Comparison of ENCODE assay signal across 15 cellular contexts in the genomic region with DNA sequence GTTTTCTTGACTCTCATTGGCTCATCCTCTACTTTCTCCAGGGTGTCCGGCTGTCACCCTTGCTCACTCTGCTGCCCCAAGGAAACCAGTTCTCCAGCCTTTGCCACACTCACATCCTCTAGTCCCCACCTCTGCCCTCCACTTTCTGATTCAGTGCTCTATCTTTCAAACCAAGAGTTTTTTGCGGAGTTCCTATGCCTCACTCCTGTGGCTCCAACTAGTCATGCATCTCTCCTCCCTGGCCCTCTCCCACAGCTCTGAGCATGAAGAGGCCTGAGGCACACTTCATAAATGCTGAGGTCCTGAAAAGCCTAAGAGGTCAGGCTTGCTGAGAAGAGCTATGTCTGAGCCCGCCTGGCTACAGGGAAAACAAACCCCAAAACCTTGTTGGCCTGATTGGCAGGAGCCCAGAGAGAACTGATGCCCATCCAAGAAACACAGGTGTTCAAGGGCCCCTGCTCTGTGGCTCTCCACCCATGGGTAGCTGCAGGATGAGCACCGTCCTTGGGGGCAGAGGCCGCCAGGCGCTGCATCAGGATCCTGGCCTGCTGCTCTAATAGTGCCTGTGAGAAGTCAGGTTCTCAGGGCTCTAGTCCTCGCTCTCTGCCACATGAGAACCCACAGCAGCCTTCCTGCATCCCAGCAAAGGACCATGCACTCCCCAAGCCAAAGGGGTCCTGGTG. TPM values are rescaled to one million over a fixed set of nuclear protein-coding genes. Genes with fewer than 3 reads are reported as not detected.
DNase-seq lines count a peak whose midpoint lies in the region; ATAC-seq and TF ChIP-seq lines count a peak whose summit lies in the region.
"Had no signal": no experiment of that assay in that cellular context is flagged by ENCODE, and none has a peak within 500 bp of the region (broad histone marks: within the 10 kb centered on the region; RNA-seq: fewer than 3 reads in every experiment).

No MANE protein-coding gene starts in this region.

- H3K9me3 ChIP-seq in HEK293 (ENCODE audit: control insufficient read depth, insufficient read depth, low read depth, low read length) (no peaks in the 10 kb centered on the region), adipocyte (ENCODE audit: control insufficient read depth, low read length) (no peaks in the 10 kb centered on the region), right cardiac atrium (ENCODE audit: control insufficient read depth, low read length) (no peaks in the 10 kb centered on the region), gastrocnemius medialis (no peaks in the 10 kb centered on the region)

- peak overlapping the region; percentile 5 for H3K9ac ChIP-seq in adipocyte (ENCODE audit: low read length)

- no peak for DNase-seq in adipocyte (ENCODE audit: low read depth)
- DNase-seq in right cardiac atrium = no peak
- peak in 1 of 2 donors; percentile 9 for DNase-seq in gastrocnemius medialis
- no peak for DNase-seq in stimulated activated naive CD4-positive, alpha-beta T cell (lab: John Stamatoyannopoulos, UW)
- DNase-seq: activated B cell treated with CpG ODN at 0.5 μM for 24 hours; activated CD8-positive, alpha-beta memory T cell treated with anti-CD3 and anti-CD28 coated beads, Interleukin-2, amount 50 U/mL, for 48 hours; activated naive CD8-positive, alpha-beta T cell treated with anti-CD3 and anti-CD28 coated beads, Interleukin-2, amount 50 U/mL, for 24 hours; DND-41; midbrain; stimulated activated CD4-positive, alpha-beta T cell treated with anti-CD3 and anti-CD28 coated beads, Interleukin-15, amount 100 ng/mL, for 24 hours; SW 1271 had no signal

- no peak for ATAC-seq in right cardiac atrium
- no peak for ATAC-seq in gastrocnemius medialis
- ATAC-seq in GM21717 (IDR thresholded peaks at IDR 0.05; ENCODE audit: unreplicated experiment) = no peak
- no peak for ATAC-seq in GM18907 (IDR thresholded peaks at IDR 0.05; ENCODE audit: unreplicated experiment)
- ATAC-seq in GM19395 (IDR thresholded peaks at IDR 0.05; ENCODE audit: unreplicated experiment) = no peak
- ATAC-seq: activated naive CD8-positive, alpha-beta T cell treated with anti-CD3 and anti-CD28 coated beads, Interleukin-2, amount 50 U/mL, for 24 hours had no signal

- H3K27ac ChIP-seq in HEK293 (ENCODE audit: extremely low read depth, low read depth, low read length) (no peak overlapping the region), right cardiac atrium (ENCODE audit: low read length) (peak overlapping the region; percentile 6), gastrocnemius medialis (peak overlapping the region in 3 of 4 donors; percentile 42 to 87 (median 55))

- CTCF ChIA-PET in HEK293 (lab: Yijun Ruan, JAX) = interaction anchor here (0.7 to 2.5 kb wide), 5 partner anchors 10 to 165 kb away, joined by 3 to 8 read pairs (median 5); no protein-coding TSS in a partner anchor

- H3K4me3 ChIP-seq in HEK293 (ENCODE audit: low read depth, low read length) (no peak overlapping the region), adipocyte (ENCODE audit: low read length) (no peak overlapping the region), right cardiac atrium (ENCODE audit: low read length) (no peak overlapping the region), gastrocnemius medialis (no peak overlapping the region)

- 89% methylated on average over 7 of the region's 7 CpGs for WGBS in right cardiac atrium

- TF ChIP-seq CTCF in HEK293 (tag by site-specific recombination; IDR thresholded peaks at IDR 0.05) (no peak), gastrocnemius medialis (IDR thresholded peaks at IDR 0.05 in 4 of 5, conservative IDR thresholded peaks at IDR 0.05 in 1 of 5) (no peak)

- no peaks in the 10 kb centered on the region for H3K4me1 ChIP-seq in HEK293 (ENCODE audit: control insufficient read depth, insufficient read depth, low read length)
- H3K4me1 ChIP-seq in adipocyte (ENCODE audit: control insufficient read depth, insufficient read depth, low read length) = peaks cover 42% of the 10 kb centered on the region
- peaks cover 39% of the 10 kb centered on the region for H3K4me1 ChIP-seq in right cardiac atrium (ENCODE audit: control insufficient read depth, insufficient read depth, low read length)
- peaks cover 43 to 66% of the 10 kb centered on the region in 2 donors for H3K4me1 ChIP-seq in gastrocnemius medialis

- intact Hi-C loops in right cardiac atrium (cut with DNase I) (no loop called here), gastrocnemius medialis (cut with DNase I; ENCODE audit: low total_unique reads) (no loop called here)

- TF ChIP-seq POLR2A in gastrocnemius medialis (IDR thresholded peaks at IDR 0.05) = no peak

- H3K27me3 ChIP-seq in adipocyte (replicated peaks; ENCODE audit: control insufficient read depth, insufficient read depth, low read length) (no peaks in the 10 kb centered on the region), right cardiac atrium (ENCODE audit: control insufficient read depth, insufficient read depth) (no peaks in the 10 kb centered on the region), gastrocnemius medialis (no peaks in the 10 kb centered on the region)

- H3K36me3 ChIP-seq in HEK293 (ENCODE audit: control insufficient read depth in 2 of 2, insufficient read depth in 1 of 2, low read length in 2 of 2) (no peaks in the 10 kb centered on the region), adipocyte (ENCODE audit: control insufficient read depth, insufficient read depth, low read length, severe bottlenecking) (no peaks in the 10 kb centered on the region), gastrocnemius medialis (no peaks in the 10 kb centered on the region)

- in situ Hi-C loops in gastrocnemius medialis (cut with MboI; ENCODE audit: low sequenced_read_pairs in 4 of 4) = no loop called here

- POLR2A ChIA-PET in HEK293 (lab: Yijun Ruan, JAX) = interaction anchor here (1.3 kb wide), 1 partner anchor 162 kb away, joined by 5 read pairs; a partner anchor contains a TSS

TF ChIP-seq in HEK293, 187 proteins besides CTCF, POLR2A, EP300 and RAD21:
- TF ChIP-seq KLF10 (tag by site-specific recombination; IDR thresholded peaks at IDR 0.05) (no peak), ZNF112 (tag by site-specific recombination; IDR thresholded peaks at IDR 0.05) (no peak), ZNF157 (tag by site-specific recombination; IDR thresholded peaks at IDR 0.05) (no peak), ZBTB17 (tag by site-specific recombination; IDR thresholded peaks at IDR 0.05) (peak; percentile 16; the same call in 1 of the 2 replicates)
- TF ChIP-seq, protein P1, sequence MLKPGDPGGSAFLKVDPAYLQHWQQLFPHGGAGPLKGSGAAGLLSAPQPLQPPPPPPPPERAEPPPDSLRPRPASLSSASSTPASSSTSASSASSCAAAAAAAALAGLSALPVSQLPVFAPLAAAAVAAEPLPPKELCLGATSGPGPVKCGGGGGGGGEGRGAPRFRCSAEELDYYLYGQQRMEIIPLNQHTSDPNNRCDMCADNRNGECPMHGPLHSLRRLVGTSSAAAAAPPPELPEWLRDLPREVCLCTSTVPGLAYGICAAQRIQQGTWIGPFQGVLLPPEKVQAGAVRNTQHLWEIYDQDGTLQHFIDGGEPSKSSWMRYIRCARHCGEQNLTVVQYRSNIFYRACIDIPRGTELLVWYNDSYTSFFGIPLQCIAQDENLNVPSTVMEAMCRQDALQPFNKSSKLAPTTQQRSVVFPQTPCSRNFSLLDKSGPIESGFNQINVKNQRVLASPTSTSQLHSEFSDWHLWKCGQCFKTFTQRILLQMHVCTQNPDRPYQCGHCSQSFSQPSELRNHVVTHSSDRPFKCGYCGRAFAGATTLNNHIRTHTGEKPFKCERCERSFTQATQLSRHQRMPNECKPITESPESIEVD (tag by site-specific recombination; IDR thresholded peaks at IDR 0.05) = no peak
TF ChIP-seq in HEK293: peak in this region for 1.

RNA-seq across cellular contexts. Expression of a gene that starts 42.1 kb away (rescaled TPM):
- total RNA-seq in right cardiac atrium (10 to 100 TPM; 21.8 to 26.4 (median 25.3) TPM), gastrocnemius medialis (10 to 100 TPM; 16.6 to 26.9 (median 19.4) TPM)
- polyA plus RNA-seq in right cardiac atrium = 29.8 TPM

RNA-seq across cellular contexts. Expression of a gene that starts 58.1 kb away (rescaled TPM):
- total RNA-seq in right cardiac atrium (under 1 TPM; 0.26 to 0.79 (median 0.60) TPM), gastrocnemius medialis (under 1 TPM in 3 of 4 donors, not detected in 1; 0.02 to 0.10 (median 0.07) TPM)
- 0.25 TPM for polyA plus RNA-seq in right cardiac atrium
